Comparison of ENCODE assay signal across 1 cellular context in genomic region chr17:50883850-50884291, GRCh38.
TF ChIP-seq lines count a peak whose summit lies in the region.

No MANE protein-coding gene starts in this region.

TF ChIP-seq in HepG2, 621 proteins besides CTCF, POLR2A, EP300 and RAD21 (continues in another document):
- TF ChIP-seq POLR2AphosphoS5 (IDR thresholded peaks at IDR 0.05; ENCODE audit: low read depth, low read length) (no peak), NR0B2 (CRISPR knock-in tag; IDR thresholded peaks at IDR 0.05) (peak; percentile 52; the same call in 1 of the 2 replicates), CEBPG (CRISPR knock-in tag; IDR thresholded peaks at IDR 0.05) (peak; percentile 33; the same call in 1 of the 2 replicates), ZMAT3 (CRISPR knock-in tag; conservative IDR thresholded peaks at IDR 0.05) (no peak), ZNF546 (CRISPR knock-in tag; conservative IDR thresholded peaks at IDR 0.05) (peak; percentile 67; the same call in 1 of the 2 replicates), MTA1 (CRISPR knock-in tag; IDR thresholded peaks at IDR 0.05; ENCODE audit: borderline replicate concordance) (no peak), NONO (IDR thresholded peaks at IDR 0.05) (no peak), NONO (CRISPR knock-in tag; conservative IDR thresholded peaks at IDR 0.05) (no peak), ZFX (CRISPR knock-in tag; IDR thresholded peaks at IDR 0.05; ENCODE audit: low read depth) (0 out of 2 replicates have a peak, but pooled peaks have one; percentile 1), FOSL1 (CRISPR knock-in tag; IDR thresholded peaks at IDR 0.05; ENCODE audit: borderline replicate concordance) (no peak), MXD3 (CRISPR knock-in tag; IDR thresholded peaks at IDR 0.05) (no peak), IKZF4 (CRISPR knock-in tag; IDR thresholded peaks at IDR 0.05; ENCODE audit: borderline replicate concordance, low read depth, not compliant biosample characterization) (no peak), AGO2 (optimal IDR thresholded peaks at IDR 0.05; ENCODE audit: low read depth, low read length) (no peak), SMC3 (IDR thresholded peaks at IDR 0.05; ENCODE audit: low read length) (no peak), HOMEZ (CRISPR knock-in tag; IDR thresholded peaks at IDR 0.05; ENCODE audit: low read depth) (no peak), ZNF224 (CRISPR knock-in tag; IDR thresholded peaks at IDR 0.05) (no peak), ZNF891 (CRISPR knock-in tag; IDR thresholded peaks at IDR 0.05) (0 out of 2 replicates have a peak, but pooled peaks have one; percentile 10), ZNF33A (CRISPR knock-in tag; IDR thresholded peaks at IDR 0.05; ENCODE audit: borderline replicate concordance) (no peak), ZSCAN31 (CRISPR knock-in tag; IDR thresholded peaks at IDR 0.05; ENCODE audit: low read depth) (peak; percentile 1; the same call in 1 of the 2 replicates), ZNF660 (CRISPR knock-in tag; IDR thresholded peaks at IDR 0.05; ENCODE audit: borderline replicate concordance, low read depth) (no peak), ATF7-NPFF (CRISPR knock-in tag; IDR thresholded peaks at IDR 0.05; ENCODE audit: low read depth) (no peak), BCL3 (CRISPR knock-in tag; IDR thresholded peaks at IDR 0.05) (0 out of 2 replicates have a peak, but pooled peaks have one; percentile 3), ZFY (CRISPR knock-in tag; IDR thresholded peaks at IDR 0.05) (no peak), ELF4 (CRISPR knock-in tag; IDR thresholded peaks at IDR 0.05; ENCODE audit: borderline replicate concordance) (no peak), ZNF430 (CRISPR knock-in tag; IDR thresholded peaks at IDR 0.05) (no peak), ZNF121 (CRISPR knock-in tag; IDR thresholded peaks at IDR 0.05) (peak; percentile 71; the same call in 1 of the 2 replicates), ZNF800 (CRISPR knock-in tag; IDR thresholded peaks at IDR 0.05) (no peak), KDM3A (CRISPR knock-in tag; IDR thresholded peaks at IDR 0.05; ENCODE audit: low read depth) (no peak), MAZ (IDR thresholded peaks at IDR 0.05; ENCODE audit: borderline replicate concordance, low read depth, low read length) (no peak), MAZ (CRISPR knock-in tag; IDR thresholded peaks at IDR 0.05; ENCODE audit: low read depth) (peak; percentile 12; the same call in 1 of the 2 replicates), ZNF333 (CRISPR knock-in tag; IDR thresholded peaks at IDR 0.05; ENCODE audit: borderline replicate concordance) (0 out of 2 replicates have a peak, but pooled peaks have one; percentile 48), ZSCAN22 (CRISPR knock-in tag; IDR thresholded peaks at IDR 0.05) (no peak), YEATS4 (CRISPR knock-in tag; IDR thresholded peaks at IDR 0.05; ENCODE audit: borderline replicate concordance) (0 out of 2 replicates have a peak, but pooled peaks have one; percentile 8), SP140L (CRISPR knock-in tag; IDR thresholded peaks at IDR 0.05; ENCODE audit: borderline replicate concordance) (no peak), ZFAT (CRISPR knock-in tag; conservative IDR thresholded peaks at IDR 0.05) (no peak), FIP1L1 (IDR thresholded peaks at IDR 0.05; ENCODE audit: borderline replicate concordance, insufficient read depth, low read depth, low read length) (no peak)
- TF ChIP-seq, protein P1, sequence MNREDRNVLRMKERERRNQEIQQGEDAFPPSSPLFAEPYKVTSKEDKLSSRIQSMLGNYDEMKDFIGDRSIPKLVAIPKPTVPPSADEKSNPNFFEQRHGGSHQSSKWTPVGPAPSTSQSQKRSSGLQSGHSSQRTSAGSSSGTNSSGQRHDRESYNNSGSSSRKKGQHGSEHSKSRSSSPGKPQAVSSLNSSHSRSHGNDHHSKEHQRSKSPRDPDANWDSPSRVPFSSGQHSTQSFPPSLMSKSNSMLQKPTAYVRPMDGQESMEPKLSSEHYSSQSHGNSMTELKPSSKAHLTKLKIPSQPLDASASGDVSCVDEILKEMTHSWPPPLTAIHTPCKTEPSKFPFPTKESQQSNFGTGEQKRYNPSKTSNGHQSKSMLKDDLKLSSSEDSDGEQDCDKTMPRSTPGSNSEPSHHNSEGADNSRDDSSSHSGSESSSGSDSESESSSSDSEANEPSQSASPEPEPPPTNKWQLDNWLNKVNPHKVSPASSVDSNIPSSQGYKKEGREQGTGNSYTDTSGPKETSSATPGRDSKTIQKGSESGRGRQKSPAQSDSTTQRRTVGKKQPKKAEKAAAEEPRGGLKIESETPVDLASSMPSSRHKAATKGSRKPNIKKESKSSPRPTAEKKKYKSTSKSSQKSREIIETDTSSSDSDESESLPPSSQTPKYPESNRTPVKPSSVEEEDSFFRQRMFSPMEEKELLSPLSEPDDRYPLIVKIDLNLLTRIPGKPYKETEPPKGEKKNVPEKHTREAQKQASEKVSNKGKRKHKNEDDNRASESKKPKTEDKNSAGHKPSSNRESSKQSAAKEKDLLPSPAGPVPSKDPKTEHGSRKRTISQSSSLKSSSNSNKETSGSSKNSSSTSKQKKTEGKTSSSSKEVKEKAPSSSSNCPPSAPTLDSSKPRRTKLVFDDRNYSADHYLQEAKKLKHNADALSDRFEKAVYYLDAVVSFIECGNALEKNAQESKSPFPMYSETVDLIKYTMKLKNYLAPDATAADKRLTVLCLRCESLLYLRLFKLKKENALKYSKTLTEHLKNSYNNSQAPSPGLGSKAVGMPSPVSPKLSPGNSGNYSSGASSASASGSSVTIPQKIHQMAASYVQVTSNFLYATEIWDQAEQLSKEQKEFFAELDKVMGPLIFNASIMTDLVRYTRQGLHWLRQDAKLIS (CRISPR knock-in tag; IDR thresholded peaks at IDR 0.05), result no peak
- TF ChIP-seq, protein P2, sequence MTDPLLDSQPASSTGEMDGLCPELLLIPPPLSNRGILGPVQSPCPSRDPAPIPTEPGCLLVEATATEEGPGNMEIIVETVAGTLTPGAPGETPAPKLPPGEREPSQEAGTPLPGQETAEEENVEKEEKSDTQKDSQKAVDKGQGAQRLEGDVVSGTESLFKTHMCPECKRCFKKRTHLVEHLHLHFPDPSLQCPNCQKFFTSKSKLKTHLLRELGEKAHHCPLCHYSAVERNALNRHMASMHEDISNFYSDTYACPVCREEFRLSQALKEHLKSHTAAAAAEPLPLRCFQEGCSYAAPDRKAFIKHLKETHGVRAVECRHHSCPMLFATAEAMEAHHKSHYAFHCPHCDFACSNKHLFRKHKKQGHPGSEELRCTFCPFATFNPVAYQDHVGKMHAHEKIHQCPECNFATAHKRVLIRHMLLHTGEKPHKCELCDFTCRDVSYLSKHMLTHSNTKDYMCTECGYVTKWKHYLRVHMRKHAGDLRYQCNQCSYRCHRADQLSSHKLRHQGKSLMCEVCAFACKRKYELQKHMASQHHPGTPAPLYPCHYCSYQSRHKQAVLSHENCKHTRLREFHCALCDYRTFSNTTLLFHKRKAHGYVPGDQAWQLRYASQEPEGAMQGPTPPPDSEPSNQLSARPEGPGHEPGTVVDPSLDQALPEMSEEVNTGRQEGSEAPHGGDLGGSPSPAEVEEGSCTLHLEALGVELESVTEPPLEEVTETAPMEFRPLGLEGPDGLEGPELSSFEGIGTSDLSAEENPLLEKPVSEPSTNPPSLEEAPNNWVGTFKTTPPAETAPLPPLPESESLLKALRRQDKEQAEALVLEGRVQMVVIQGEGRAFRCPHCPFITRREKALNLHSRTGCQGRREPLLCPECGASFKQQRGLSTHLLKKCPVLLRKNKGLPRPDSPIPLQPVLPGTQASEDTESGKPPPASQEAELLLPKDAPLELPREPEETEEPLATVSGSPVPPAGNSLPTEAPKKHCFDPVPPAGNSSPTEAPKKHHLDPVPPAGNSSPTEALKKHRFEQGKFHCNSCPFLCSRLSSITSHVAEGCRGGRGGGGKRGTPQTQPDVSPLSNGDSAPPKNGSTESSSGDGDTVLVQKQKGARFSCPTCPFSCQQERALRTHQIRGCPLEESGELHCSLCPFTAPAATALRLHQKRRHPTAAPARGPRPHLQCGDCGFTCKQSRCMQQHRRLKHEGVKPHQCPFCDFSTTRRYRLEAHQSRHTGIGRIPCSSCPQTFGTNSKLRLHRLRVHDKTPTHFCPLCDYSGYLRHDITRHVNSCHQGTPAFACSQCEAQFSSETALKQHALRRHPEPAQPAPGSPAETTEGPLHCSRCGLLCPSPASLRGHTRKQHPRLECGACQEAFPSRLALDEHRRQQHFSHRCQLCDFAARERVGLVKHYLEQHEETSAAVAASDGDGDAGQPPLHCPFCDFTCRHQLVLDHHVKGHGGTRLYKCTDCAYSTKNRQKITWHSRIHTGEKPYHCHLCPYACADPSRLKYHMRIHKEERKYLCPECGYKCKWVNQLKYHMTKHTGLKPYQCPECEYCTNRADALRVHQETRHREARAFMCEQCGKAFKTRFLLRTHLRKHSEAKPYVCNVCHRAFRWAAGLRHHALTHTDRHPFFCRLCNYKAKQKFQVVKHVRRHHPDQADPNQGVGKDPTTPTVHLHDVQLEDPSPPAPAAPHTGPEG (CRISPR knock-in tag; IDR thresholded peaks at IDR 0.05), result no peak
- TF ChIP-seq, protein P3, sequence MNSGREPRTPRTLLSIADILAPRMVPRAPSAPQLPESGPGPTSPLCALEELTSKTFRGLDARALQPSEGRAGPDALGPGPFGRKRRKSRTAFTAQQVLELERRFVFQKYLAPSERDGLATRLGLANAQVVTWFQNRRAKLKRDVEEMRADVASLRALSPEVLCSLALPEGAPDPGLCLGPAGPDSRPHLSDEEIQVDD (CRISPR knock-in tag; IDR thresholded peaks at IDR 0.05; ENCODE audit: borderline replicate concordance), result peak; percentile 46; the same call in 1 of the 2 replicates
- TF ChIP-seq, protein P4, sequence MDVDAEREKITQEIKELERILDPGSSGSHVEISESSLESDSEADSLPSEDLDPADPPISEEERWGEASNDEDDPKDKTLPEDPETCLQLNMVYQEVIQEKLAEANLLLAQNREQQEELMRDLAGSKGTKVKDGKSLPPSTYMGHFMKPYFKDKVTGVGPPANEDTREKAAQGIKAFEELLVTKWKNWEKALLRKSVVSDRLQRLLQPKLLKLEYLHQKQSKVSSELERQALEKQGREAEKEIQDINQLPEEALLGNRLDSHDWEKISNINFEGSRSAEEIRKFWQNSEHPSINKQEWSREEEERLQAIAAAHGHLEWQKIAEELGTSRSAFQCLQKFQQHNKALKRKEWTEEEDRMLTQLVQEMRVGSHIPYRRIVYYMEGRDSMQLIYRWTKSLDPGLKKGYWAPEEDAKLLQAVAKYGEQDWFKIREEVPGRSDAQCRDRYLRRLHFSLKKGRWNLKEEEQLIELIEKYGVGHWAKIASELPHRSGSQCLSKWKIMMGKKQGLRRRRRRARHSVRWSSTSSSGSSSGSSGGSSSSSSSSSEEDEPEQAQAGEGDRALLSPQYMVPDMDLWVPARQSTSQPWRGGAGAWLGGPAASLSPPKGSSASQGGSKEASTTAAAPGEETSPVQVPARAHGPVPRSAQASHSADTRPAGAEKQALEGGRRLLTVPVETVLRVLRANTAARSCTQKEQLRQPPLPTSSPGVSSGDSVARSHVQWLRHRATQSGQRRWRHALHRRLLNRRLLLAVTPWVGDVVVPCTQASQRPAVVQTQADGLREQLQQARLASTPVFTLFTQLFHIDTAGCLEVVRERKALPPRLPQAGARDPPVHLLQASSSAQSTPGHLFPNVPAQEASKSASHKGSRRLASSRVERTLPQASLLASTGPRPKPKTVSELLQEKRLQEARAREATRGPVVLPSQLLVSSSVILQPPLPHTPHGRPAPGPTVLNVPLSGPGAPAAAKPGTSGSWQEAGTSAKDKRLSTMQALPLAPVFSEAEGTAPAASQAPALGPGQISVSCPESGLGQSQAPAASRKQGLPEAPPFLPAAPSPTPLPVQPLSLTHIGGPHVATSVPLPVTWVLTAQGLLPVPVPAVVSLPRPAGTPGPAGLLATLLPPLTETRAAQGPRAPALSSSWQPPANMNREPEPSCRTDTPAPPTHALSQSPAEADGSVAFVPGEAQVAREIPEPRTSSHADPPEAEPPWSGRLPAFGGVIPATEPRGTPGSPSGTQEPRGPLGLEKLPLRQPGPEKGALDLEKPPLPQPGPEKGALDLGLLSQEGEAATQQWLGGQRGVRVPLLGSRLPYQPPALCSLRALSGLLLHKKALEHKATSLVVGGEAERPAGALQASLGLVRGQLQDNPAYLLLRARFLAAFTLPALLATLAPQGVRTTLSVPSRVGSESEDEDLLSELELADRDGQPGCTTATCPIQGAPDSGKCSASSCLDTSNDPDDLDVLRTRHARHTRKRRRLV (CRISPR knock-in tag; IDR thresholded peaks at IDR 0.05), result 0 out of 2 replicates have a peak, but pooled peaks have one; percentile 34
